Comparison of ENCODE assay signal across 27 cellular contexts in genomic region chr21:42663860-42664535, GRCh38. TPM values are rescaled to one million over a fixed set of nuclear protein-coding genes. Genes with fewer than 3 reads are reported as not detected.
A peak's percentile ranks its signal among the peaks of the same experiment; 100 is the strongest.
DNase-seq lines count a peak whose midpoint lies in the region; ATAC-seq lines count a peak whose summit lies in the region.
"Had no signal": no experiment of that assay in that cellular context is flagged by ENCODE, and none has a peak within 500 bp of the region (broad histone marks: within the 10 kb centered on the region; RNA-seq: fewer than 3 reads in every experiment).

No MANE protein-coding gene starts in this region.

- intact Hi-C loops in left ventricle myocardium superior (cut with micrococcal nuclease), result no loop called here

- no peak overlapping the region for H3K4me3 ChIP-seq in SK-N-MC
- H3K4me3 ChIP-seq: esophagus squamous epithelium, psoas muscle, skin epidermis had no signal

- peak; percentile 85 for ATAC-seq in left ventricle myocardium superior
- ATAC-seq in stimulated activated naive B cell treated with anti-CD40 and anti-IgM and Interleukin-4, amounts not matched to agents 10 μg/mL and 1 μg/mL and 100 μg/mL, for 72 hours (replicated peaks), result no peak
- ATAC-seq: Panc1, psoas muscle had no signal

- H3K36me3 Mint-ChIP-seq in stimulated activated naive B cell treated with anti-CD40 and anti-IgM and Interleukin-4, amounts not matched to agents 10 μg/mL and 1 μg/mL and 100 μg/mL, for 72 hours, result no peaks in the 10 kb centered on the region
- H3K36me3 Mint-ChIP-seq: CD4-positive, CD25-positive, alpha-beta regulatory T cell had no signal

- DNase-seq in NCI-H345 (lab: John Stamatoyannopoulos, UW) (peak; percentile 22), NCI-H345 treated with DMSO at 0.1 percent for 48 hours (lab: John Stamatoyannopoulos, UW; ENCODE audit: unreplicated experiment) (no peak), SK-N-MC (ENCODE audit: low read depth, low spot score) (no peak), left ventricle myocardium superior (peak; percentile 62), NOMO-1 treated with dmso at 0.1 percent for 144 hours (lab: John Stamatoyannopoulos, UW; ENCODE audit: unreplicated experiment) (no peak), superior temporal gyrus (ENCODE audit: extremely low spot score) (no peak)
- no peak for DNase-seq in stimulated activated naive B cell treated with anti-CD40 and anti-IgM and Interleukin-4, amounts not matched to agents 10 μg/mL and 1 μg/mL and 100 μg/mL, for 72 hours
- DNase-seq in activated CD8-positive, alpha-beta memory T cell treated with anti-CD3 and anti-CD28 coated beads, Interleukin-2, amount 50 U/mL, for 4 hours, result no peak
- DNase-seq: 8988T; activated B cell treated with CpG ODN at 0.5 μM for 24 hours; activated CD4-positive, alpha-beta T cell treated with anti-CD3 and anti-CD28 coated beads, Interleukin-2, amount 50 U/mL, for 4 hours; activated naive CD4-positive, alpha-beta T cell treated with Interleukin-2 at 50 U/mL for 16 hours; CD4-positive, CD25-positive, alpha-beta regulatory T cell; esophagus squamous epithelium; foreskin melanocyte; HCEC 1CT; mesendoderm; NCI-H1436; NCI-H510A treated with DMSO at 0.1 percent for 48 hours; psoas muscle; stimulated activated CD4-positive, alpha-beta T cell treated with anti-CD3 and anti-CD28 coated beads, Interleukin-1b, Interleukin-23, amount 100 ng/mL, for 48 hours; stimulated activated CD8-positive, alpha-beta memory T cell treated with anti-CD3 and anti-CD28 coated beads, Interleukin-4, amount 100 ng/mL, for 48 hours had no signal

- peaks cover 11% of the 10 kb centered on the region; the same call in 1 of the 2 replicates for H3K36me3 ChIP-seq in SK-N-MC (ENCODE audit: insufficient read depth, low read length)
- H3K36me3 ChIP-seq: esophagus squamous epithelium had no signal

- peak overlapping the region; percentile 13; the same call in 1 of the 2 replicates for H3K27ac ChIP-seq in SK-N-MC
- H3K27ac ChIP-seq: esophagus squamous epithelium, HL-60, psoas muscle, skin epidermis had no signal

- H3K9me3 ChIP-seq in SK-N-MC (ENCODE audit: low read depth, low read length), result no peaks in the 10 kb centered on the region
- H3K9me3 ChIP-seq: esophagus squamous epithelium, psoas muscle had no signal

- no peaks in the 10 kb centered on the region for H3K9me3 Mint-ChIP-seq in stimulated activated naive B cell treated with anti-CD40 and anti-IgM and Interleukin-4, amounts not matched to agents 10 μg/mL and 1 μg/mL and 100 μg/mL, for 72 hours
- H3K9me3 Mint-ChIP-seq: activated B cell treated with CpG ODN at 0.5 μM for 24 hours; CD4-positive, CD25-positive, alpha-beta regulatory T cell; dendritic cell treated with granulocyte-macrophage colony-stimulating factor and Interleukin-4, amounts not matched to agents 40 ng/mL and 50 ng/mL, for 4 days had no signal

- peaks cover 6 to 7% of the 10 kb centered on the region in 2 donors for H3K27me3 Mint-ChIP-seq in stimulated activated naive B cell treated with anti-CD40 and anti-IgM and Interleukin-4, amounts not matched to agents 10 μg/mL and 1 μg/mL and 100 μg/mL, for 72 hours
- H3K27me3 Mint-ChIP-seq: CD4-positive, CD25-positive, alpha-beta regulatory T cell had no signal

- H3K9ac ChIP-seq in SK-N-MC (ENCODE audit: insufficient read length), result no peak overlapping the region

- no peak overlapping the region for H3K4me3 Mint-ChIP-seq in stimulated activated naive B cell treated with anti-CD40 and anti-IgM and Interleukin-4, amounts not matched to agents 10 μg/mL and 1 μg/mL and 100 μg/mL, for 72 hours
- H3K4me3 Mint-ChIP-seq: activated B cell treated with CpG ODN at 0.5 μM for 24 hours; CD4-positive, CD25-positive, alpha-beta regulatory T cell; dendritic cell treated with granulocyte-macrophage colony-stimulating factor and Interleukin-4, amounts not matched to agents 40 ng/mL and 50 ng/mL, for 4 days had no signal

- peak overlapping the region; percentile 20 for H3K27ac Mint-ChIP-seq in stimulated activated naive B cell treated with anti-CD40 and anti-IgM and Interleukin-4, amounts not matched to agents 10 μg/mL and 1 μg/mL and 100 μg/mL, for 72 hours
- H3K27ac Mint-ChIP-seq: activated B cell treated with CpG ODN at 0.5 μM for 24 hours; dendritic cell treated with granulocyte-macrophage colony-stimulating factor and Interleukin-4, amounts not matched to agents 40 ng/mL and 50 ng/mL, for 4 days had no signal

- H3K4me1 Mint-ChIP-seq in stimulated activated naive B cell treated with anti-CD40 and anti-IgM and Interleukin-4, amounts not matched to agents 10 μg/mL and 1 μg/mL and 100 μg/mL, for 72 hours, result peaks cover 17 to 29% of the 10 kb centered on the region in 2 donors

RNA-seq across cellular contexts. Expression of gene PDE9A, which starts 10.6 kb away (rescaled TPM):
- total RNA-seq in left ventricle myocardium superior, result 4.1 TPM
- total RNA-seq: myocyte had no signal

Comparison
In these comparisons a context has a peak if more than half of its experiments do, and no peak if none do; other contexts are left out.
1. DNase-seq: peak in NCI-H345 (single experiment) and left ventricle myocardium superior (single experiment); none in NCI-H345 treated with DMSO at 0.1 percent for 48 hours (single experiment), SK-N-MC (single experiment), stimulated activated naive B cell treated with anti-CD40 and anti-IgM and Interleukin-4, amounts not matched to agents 10 μg/mL and 1 μg/mL and 100 μg/mL, for 72 hours (single experiment), NOMO-1 treated with dmso at 0.1 percent for 144 hours (single experiment), superior temporal gyrus (single experiment) and activated CD8-positive, alpha-beta memory T cell treated with anti-CD3 and anti-CD28 coated beads, Interleukin-2, amount 50 U/mL, for 4 hours (single experiment).